28 cellular contexts compared by ENCODE assay signal in the genomic region with DNA sequence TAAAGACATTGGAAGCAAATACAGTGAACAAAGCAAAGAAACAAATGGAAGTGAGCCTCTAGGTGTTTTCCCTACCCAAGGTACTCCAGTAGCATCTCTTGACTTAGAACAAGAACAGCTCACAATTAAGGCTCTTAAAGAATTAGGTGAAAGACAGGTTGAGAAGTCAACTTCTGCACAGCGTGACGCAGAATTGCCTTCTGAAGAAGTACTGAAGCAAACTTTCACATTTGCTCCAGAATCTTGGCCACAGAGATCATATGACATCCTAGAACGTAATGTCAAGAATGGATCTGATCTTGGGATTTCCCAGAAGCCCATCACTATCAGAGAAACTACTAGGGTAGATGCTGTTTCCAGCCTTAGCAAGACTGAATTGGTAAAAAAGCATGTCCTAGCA.
"Had no signal": no experiment of that assay in that cellular context is flagged by ENCODE, and none has a peak within 500 bp of the region (broad histone marks: within the 10 kb centered on the region; RNA-seq: fewer than 3 reads in every experiment).

No MANE protein-coding gene starts in this region.

- DNase-seq: activated CD4-positive, alpha-beta memory T cell treated with anti-CD3 and anti-CD28 coated beads for 36 hours; activated CD4-positive, alpha-beta T cell treated with anti-CD3 and anti-CD28 coated beads for 36 hours; activated CD4-positive, alpha-beta T cell treated with anti-CD3 and anti-CD28 coated beads, Interleukin-2, amount 10 ng/mL, durations not matched to agents 24 days and 14 days; activated CD4-positive, CD25-positive, alpha-beta regulatory T cell; activated CD4-positive, CD25-positive, alpha-beta regulatory T cell treated with anti-CD3 and anti-CD28 coated beads, Interleukin-2, amount 50 U/mL, for 72 hours; activated CD8-positive, alpha-beta memory T cell treated with anti-CD3 and anti-CD28 coated beads, Interleukin-2, amount 10 ng/mL, durations not matched to agents 7 days and 5 days; activated CD8-positive, alpha-beta memory T cell treated with anti-CD3 and anti-CD28 coated beads, Interleukin-2, amount 50 U/mL, for 4 hours; activated CD8-positive, alpha-beta T cell treated with anti-CD3 and anti-CD28 coated beads, Interleukin-2, amount 10 ng/mL, durations not matched to agents 7 days and 5 days; activated gamma-delta T cell; activated naive CD4-positive, alpha-beta T cell; activated naive CD4-positive, alpha-beta T cell treated with anti-CD3 and anti-CD28 coated beads, Interleukin-2, amount 10 ng/mL, durations not matched to agents 7 days and 5 days; activated naive CD8-positive, alpha-beta T cell treated with anti-CD3 and anti-CD28 coated beads, Interleukin-2, amount 10 ng/mL, durations not matched to agents 7 days and 5 days; activated T-cell treated with anti-CD3 and anti-CD28 coated beads, Interleukin-2, amount 50 U/mL, for 24 hours; activated T-cell treated with anti-CD3 and anti-CD28 coated beads, Interleukin-2, amount 50 U/mL, for 72 hours; central memory CD4-positive, alpha-beta T cell; cerebellar nuclear complex; colonic mucosa; effector CD8-positive, alpha-beta T cell; foreskin keratinocyte; T-helper 1 cell; T-helper 2 cell had no signal

- H3K27ac ChIP-seq: ascending aorta, breast epithelium, cardiac muscle cell, colonic mucosa, foreskin keratinocyte, gastroesophageal sphincter had no signal

- FAIRE-seq: endometrium had no signal

- H3K4me1 ChIP-seq: ascending aorta, breast epithelium, colonic mucosa, foreskin keratinocyte had no signal

- H3K36me3 ChIP-seq: ascending aorta, colonic mucosa, gastroesophageal sphincter had no signal

- H3K27me3 ChIP-seq: ascending aorta, breast epithelium, cardiac muscle cell, colonic mucosa, foreskin keratinocyte, gastroesophageal sphincter had no signal

- ATAC-seq: activated CD4-positive, alpha-beta T cell treated with anti-CD3 and anti-CD28 coated beads for 36 hours; activated CD8-positive, alpha-beta memory T cell treated with anti-CD3 and anti-CD28 coated beads, Interleukin-2, amount 10 ng/mL, durations not matched to agents 7 days and 5 days; activated CD8-positive, alpha-beta T cell treated with anti-CD3 and anti-CD28 coated beads, Interleukin-2, amount 10 ng/mL, durations not matched to agents 7 days and 5 days; activated naive CD4-positive, alpha-beta T cell treated with anti-CD3 and anti-CD28 coated beads, Interleukin-2, amount 50 U/mL, for 72 hours; activated T-cell treated with anti-CD3 and anti-CD28 coated beads, Interleukin-2, amount 50 U/mL, for 72 hours; esophagus mucosa; foreskin keratinocyte; gastroesophageal sphincter had no signal

- H3K9me3 ChIP-seq: ascending aorta, breast epithelium, colonic mucosa, gastroesophageal sphincter had no signal

- H3K4me3 ChIP-seq: ascending aorta, breast epithelium, cardiac muscle cell, colonic mucosa, gastroesophageal sphincter had no signal
